Comparison of ENCODE assay signal across 1 cellular context in the genomic region with DNA sequence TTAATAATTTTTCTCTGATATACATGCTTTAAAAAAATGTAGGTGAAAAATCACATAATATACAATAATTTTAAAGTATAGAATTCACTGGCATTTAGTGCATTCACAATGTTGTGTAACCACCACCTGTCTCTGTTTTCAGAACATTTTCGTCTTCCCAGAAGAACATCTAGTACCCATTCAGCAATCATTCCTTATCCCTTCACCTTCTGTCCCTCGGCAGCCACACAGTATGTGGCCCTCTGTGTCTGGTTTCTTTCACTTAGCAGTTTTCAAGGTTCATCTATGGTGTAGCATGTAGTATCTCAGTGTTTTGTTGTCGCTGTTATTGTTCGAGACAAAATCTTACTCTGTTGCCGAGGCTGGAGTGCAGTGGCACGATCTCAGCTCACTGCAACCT.
TF ChIP-seq lines count a peak whose summit lies in the region.

No MANE protein-coding gene starts in this region.

TF ChIP-seq in GM12878, 131 proteins besides CTCF, POLR2A, EP300 and RAD21 (continued from another document):
- TF ChIP-seq, protein P1, sequence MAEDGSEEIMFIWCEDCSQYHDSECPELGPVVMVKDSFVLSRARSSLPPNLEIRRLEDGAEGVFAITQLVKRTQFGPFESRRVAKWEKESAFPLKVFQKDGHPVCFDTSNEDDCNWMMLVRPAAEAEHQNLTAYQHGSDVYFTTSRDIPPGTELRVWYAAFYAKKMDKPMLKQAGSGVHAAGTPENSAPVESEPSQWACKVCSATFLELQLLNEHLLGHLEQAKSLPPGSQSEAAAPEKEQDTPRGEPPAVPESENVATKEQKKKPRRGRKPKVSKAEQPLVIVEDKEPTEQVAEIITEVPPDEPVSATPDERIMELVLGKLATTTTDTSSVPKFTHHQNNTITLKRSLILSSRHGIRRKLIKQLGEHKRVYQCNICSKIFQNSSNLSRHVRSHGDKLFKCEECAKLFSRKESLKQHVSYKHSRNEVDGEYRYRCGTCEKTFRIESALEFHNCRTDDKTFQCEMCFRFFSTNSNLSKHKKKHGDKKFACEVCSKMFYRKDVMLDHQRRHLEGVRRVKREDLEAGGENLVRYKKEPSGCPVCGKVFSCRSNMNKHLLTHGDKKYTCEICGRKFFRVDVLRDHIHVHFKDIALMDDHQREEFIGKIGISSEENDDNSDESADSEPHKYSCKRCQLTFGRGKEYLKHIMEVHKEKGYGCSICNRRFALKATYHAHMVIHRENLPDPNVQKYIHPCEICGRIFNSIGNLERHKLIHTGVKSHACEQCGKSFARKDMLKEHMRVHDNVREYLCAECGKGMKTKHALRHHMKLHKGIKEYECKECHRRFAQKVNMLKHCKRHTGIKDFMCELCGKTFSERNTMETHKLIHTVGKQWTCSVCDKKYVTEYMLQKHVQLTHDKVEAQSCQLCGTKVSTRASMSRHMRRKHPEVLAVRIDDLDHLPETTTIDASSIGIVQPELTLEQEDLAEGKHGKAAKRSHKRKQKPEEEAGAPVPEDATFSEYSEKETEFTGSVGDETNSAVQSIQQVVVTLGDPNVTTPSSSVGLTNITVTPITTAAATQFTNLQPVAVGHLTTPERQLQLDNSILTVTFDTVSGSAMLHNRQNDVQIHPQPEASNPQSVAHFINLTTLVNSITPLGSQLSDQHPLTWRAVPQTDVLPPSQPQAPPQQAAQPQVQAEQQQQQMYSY (CRISPR knock-in tag; IDR thresholded peaks at IDR 0.05), result no peak
- TF ChIP-seq ATF3 (IDR thresholded peaks at IDR 0.05; ENCODE audit: borderline replicate concordance, extremely low read depth, low read depth, low read length) (no peak), ESRRA (IDR thresholded peaks at IDR 0.05; ENCODE audit: low read length) (no peak), KLF5 (IDR thresholded peaks at IDR 0.05; ENCODE audit: partially characterized antibody) (no peak), ZNF687 (IDR thresholded peaks at IDR 0.05) (no peak), ETV6 (conservative IDR thresholded peaks at IDR 0.05 in 1 of 2, IDR thresholded peaks at IDR 0.05 in 1 of 2; ENCODE audit: borderline replicate concordance in 1 of 2, low read depth in 1 of 2) (no peak), CHD1 (IDR thresholded peaks at IDR 0.05; ENCODE audit: low read depth, low read length) (no peak), GABPA (IDR thresholded peaks at IDR 0.05; ENCODE audit: low read depth) (no peak), SMAD1 (IDR thresholded peaks at IDR 0.05; ENCODE audit: low read depth, partially characterized antibody) (no peak), RUNX3 (IDR thresholded peaks at IDR 0.05; ENCODE audit: low read length) (no peak)
- TF ChIP-seq, protein P2, sequence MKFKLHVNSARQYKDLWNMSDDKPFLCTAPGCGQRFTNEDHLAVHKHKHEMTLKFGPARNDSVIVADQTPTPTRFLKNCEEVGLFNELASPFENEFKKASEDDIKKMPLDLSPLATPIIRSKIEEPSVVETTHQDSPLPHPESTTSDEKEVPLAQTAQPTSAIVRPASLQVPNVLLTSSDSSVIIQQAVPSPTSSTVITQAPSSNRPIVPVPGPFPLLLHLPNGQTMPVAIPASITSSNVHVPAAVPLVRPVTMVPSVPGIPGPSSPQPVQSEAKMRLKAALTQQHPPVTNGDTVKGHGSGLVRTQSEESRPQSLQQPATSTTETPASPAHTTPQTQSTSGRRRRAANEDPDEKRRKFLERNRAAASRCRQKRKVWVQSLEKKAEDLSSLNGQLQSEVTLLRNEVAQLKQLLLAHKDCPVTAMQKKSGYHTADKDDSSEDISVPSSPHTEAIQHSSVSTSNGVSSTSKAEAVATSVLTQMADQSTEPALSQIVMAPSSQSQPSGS (IDR thresholded peaks at IDR 0.05; ENCODE audit: low read length), result no peak
